In the genomic region with DNA sequence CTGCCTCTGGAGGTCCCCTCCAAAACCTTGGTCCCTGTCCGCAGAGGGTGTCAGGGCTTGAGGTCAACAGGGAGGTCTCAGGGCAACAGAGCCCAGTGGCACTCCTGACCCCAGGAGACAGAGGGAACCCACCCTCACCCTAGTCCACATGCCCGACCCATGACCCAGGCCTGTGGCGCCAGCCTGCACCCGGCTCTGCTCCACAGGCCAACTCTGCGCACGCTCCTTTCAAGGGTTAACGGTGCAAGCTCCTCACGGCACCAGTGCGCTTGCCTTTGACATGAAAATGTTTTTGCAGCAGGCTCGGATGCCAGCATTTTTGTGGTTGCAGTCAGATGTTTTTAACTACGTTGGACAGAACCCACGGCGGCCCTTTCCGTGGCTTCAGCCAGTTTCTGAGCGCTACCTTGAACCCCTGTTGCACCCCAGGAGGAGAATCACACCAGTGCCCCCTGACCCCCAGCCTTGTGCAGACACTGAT, we compare ENCODE assay signal across 16 cellular contexts.
A peak's percentile ranks its signal among the peaks of the same experiment; 100 is the strongest.
DNase-seq lines count a peak whose midpoint lies in the region; ATAC-seq and TF ChIP-seq lines count a peak whose summit lies in the region.
"Had no signal": no experiment of that assay in that cellular context is flagged by ENCODE, and none has a peak within 500 bp of the region (broad histone marks: within the 10 kb centered on the region; RNA-seq: fewer than 3 reads in every experiment).

No MANE protein-coding gene starts in this region.

- no peak for ATAC-seq in HG02623 (IDR thresholded peaks at IDR 0.05; ENCODE audit: unreplicated experiment)
- ATAC-seq: GM12878 had no signal

- peak overlapping the region; percentile 4 for H3K27ac ChIP-seq in rectal smooth muscle tissue (ENCODE audit: low read depth, low read length)
- H3K27ac ChIP-seq: pancreas had no signal

- peak overlapping the region; percentile 24 for H3K9ac ChIP-seq in adipocyte (ENCODE audit: low read length)
- H3K9ac ChIP-seq in rectal smooth muscle tissue (ENCODE audit: low read length) = no peak overlapping the region
- H3K9ac ChIP-seq: BLaER1 treated with 17β-estradiol and CSF1 and Interleukin-3, amounts not matched to agents 10 nM and 100 nM had no signal

- H3K27me3 ChIP-seq in adipocyte (replicated peaks; ENCODE audit: control insufficient read depth, insufficient read depth, low read length) = peaks cover 3% of the 10 kb centered on the region
- H3K27me3 ChIP-seq in rectal smooth muscle tissue (ENCODE audit: control insufficient read depth, insufficient read depth, low read length) = no peaks in the 10 kb centered on the region
- H3K27me3 ChIP-seq: BLaER1 treated with 17β-estradiol and CSF1 and Interleukin-3, amounts not matched to agents 10 nM and 100 nM; pancreas; tibial nerve had no signal

- peaks cover 21% of the 10 kb centered on the region for H3K9me3 ChIP-seq in adipocyte (ENCODE audit: control insufficient read depth, low read length)
- H3K9me3 ChIP-seq: pancreas had no signal

- TF ChIP-seq CTCF in AG10803 (conservative IDR thresholded peaks at IDR 0.05; ENCODE audit: low read length) (no peak), fibroblast of villous mesenchyme (IDR thresholded peaks at IDR 0.05; ENCODE audit: insufficient read depth, low read depth, low read length) (no peak)

- DNase-seq in AG10803 (ENCODE audit: low read depth) (peak; percentile 88), adipocyte (ENCODE audit: low read depth) (peak; percentile 87), fibroblast of villous mesenchyme (ENCODE audit: low read depth) (peak; percentile 83), NCI-H1930 (lab: John Stamatoyannopoulos, UW) (no peak), NCI-H2227 (lab: John Stamatoyannopoulos, UW; ENCODE audit: unreplicated experiment) (no peak), activated gamma-delta T cell treated with Interleukin-2 at 50 U/mL for 16 hours (no peak)
- DNase-seq: activated effector memory CD4-positive, alpha-beta T cell treated with anti-CD3 and anti-CD28 coated beads, Interleukin-2, amount 50 U/mL, for 16 hours; DMS79; KG1; NCI-H1694 treated with DMSO at 0.1 percent for 48 hours had no signal

- H3K36me3 ChIP-seq in adipocyte (ENCODE audit: control insufficient read depth, insufficient read depth, low read length, severe bottlenecking) (no peaks in the 10 kb centered on the region), rectal smooth muscle tissue (ENCODE audit: control insufficient read depth, insufficient read depth, low read length) (no peaks in the 10 kb centered on the region)
- H3K36me3 ChIP-seq: pancreas, tibial nerve had no signal

- H3K4me3 ChIP-seq in AG10803 (ENCODE audit: low read length) (no peak overlapping the region), adipocyte (ENCODE audit: low read length) (peak overlapping the region; percentile 36), fibroblast of villous mesenchyme (ENCODE audit: low read depth, low read length) (no peak overlapping the region), rectal smooth muscle tissue (ENCODE audit: low read length) (no peak overlapping the region)
- H3K4me3 ChIP-seq: BLaER1 treated with 17β-estradiol and CSF1 and Interleukin-3, amounts not matched to agents 10 nM and 100 nM; GM12878; pancreas; tibial nerve had no signal

- H3K4me1 ChIP-seq in adipocyte (ENCODE audit: control insufficient read depth, insufficient read depth, low read length) = peaks cover 27% of the 10 kb centered on the region
- peaks cover 14% of the 10 kb centered on the region for H3K4me1 ChIP-seq in rectal smooth muscle tissue (ENCODE audit: control insufficient read depth, insufficient read depth, low read length)
- H3K4me1 ChIP-seq: pancreas had no signal

Comparison
In these comparisons a context has a peak if more than half of its experiments do, and no peak if none do; other contexts are left out.
1. DNase-seq: peak in AG10803 (single experiment), adipocyte (single experiment) and fibroblast of villous mesenchyme (single experiment); none in NCI-H1930 (0 of 2), NCI-H2227 (single experiment) and activated gamma-delta T cell treated with Interleukin-2 at 50 U/mL for 16 hours (single experiment).